ENCODE assay signal across 9 cellular contexts in genomic region chr9:136665704-136666363, GRCh38. TPM values are rescaled to one million over a fixed set of nuclear protein-coding genes. Genes with fewer than 3 reads are reported as not detected.
DNase-seq lines count a peak whose midpoint lies in the region; ATAC-seq and TF ChIP-seq lines count a peak whose summit lies in the region.
"Had no signal": no experiment of that assay in that cellular context is flagged by ENCODE, and none has a peak within 500 bp of the region (broad histone marks: within the 10 kb centered on the region; RNA-seq: fewer than 3 reads in every experiment).

No MANE protein-coding gene starts in this region.

- H3K27ac Mint-ChIP-seq in stimulated activated effector memory CD8-positive, alpha-beta T cell treated with anti-CD3 and anti-CD28 coated beads, Interleukin-12 subunit alpha, Interleukin-12 subunit beta, amount 100 ng/mL, for 72 hours = no peak overlapping the region
- no peak overlapping the region for H3K27ac Mint-ChIP-seq in activated CD4-positive, alpha-beta memory T cell treated with anti-CD3 and anti-CD28 coated beads, Interleukin-2, amount 10 ng/mL, durations not matched to agents 7 days and 5 days

- CTCF ChIA-PET in SK-N-SH (lab: Yijun Ruan, JAX) = interaction anchor here (0.9 to 3.6 kb wide), 13 partner anchors 9 to 181 kb away, joined by 3 to 19 read pairs (median 5); no protein-coding TSS in a partner anchor
- CTCF ChIA-PET in activated CD4-positive, alpha-beta memory T cell treated with anti-CD3 and anti-CD28 coated beads, Interleukin-2, amount 10 ng/mL, durations not matched to agents 7 days and 5 days (lab: Charles Lee) = no interaction called here

- peak; percentile 95 for DNase-seq in SK-N-SH
- peak; percentile 47 for DNase-seq in RKO (ENCODE audit: low spot score)
- DNase-seq in esophagus squamous epithelium (lab: John Stamatoyannopoulos, UW) = no peak
- no peak for DNase-seq in stimulated activated effector memory CD8-positive, alpha-beta T cell treated with anti-CD3 and anti-CD28 coated beads, Interleukin-12 subunit alpha, Interleukin-12 subunit beta, amount 100 ng/mL, for 72 hours (ENCODE audit: low spot score in 2 of 2)
- DNase-seq in activated CD4-positive, alpha-beta memory T cell treated with anti-CD3 and anti-CD28 coated beads, Interleukin-2, amount 10 ng/mL, durations not matched to agents 7 days and 5 days = no peak
- DNase-seq: DND-41 had no signal

- H3K36me3 ChIP-seq in SK-N-SH (replicated peaks in 1 of 2; ENCODE audit: control insufficient read depth in 1 of 2, insufficient read depth in 2 of 2, low read length in 1 of 2) = no peaks in the 10 kb centered on the region
- H3K36me3 ChIP-seq in esophagus squamous epithelium = peaks cover 0 to 7% (median 0%) of the 10 kb centered on the region in 3 donors

- peak overlapping the region; percentile 73 for H3K4me3 Mint-ChIP-seq in stimulated activated effector memory CD8-positive, alpha-beta T cell treated with anti-CD3 and anti-CD28 coated beads, Interleukin-12 subunit alpha, Interleukin-12 subunit beta, amount 100 ng/mL, for 72 hours
- H3K4me3 Mint-ChIP-seq in activated CD4-positive, alpha-beta memory T cell treated with anti-CD3 and anti-CD28 coated beads, Interleukin-2, amount 10 ng/mL, durations not matched to agents 7 days and 5 days = no peak overlapping the region

- H2AFZ ChIP-seq in SK-N-SH (ENCODE audit: low read depth) = no peak overlapping the region

- peaks cover 7% of the 10 kb centered on the region for H3K36me3 Mint-ChIP-seq in stimulated activated effector memory CD8-positive, alpha-beta T cell treated with anti-CD3 and anti-CD28 coated beads, Interleukin-12 subunit alpha, Interleukin-12 subunit beta, amount 100 ng/mL, for 72 hours
- no peaks in the 10 kb centered on the region for H3K36me3 Mint-ChIP-seq in activated CD4-positive, alpha-beta memory T cell treated with anti-CD3 and anti-CD28 coated beads, Interleukin-2, amount 10 ng/mL, durations not matched to agents 7 days and 5 days (ENCODE audit: low read depth)

- no peak for TF ChIP-seq EP300 in SK-N-SH (IDR thresholded peaks at IDR 0.05; ENCODE audit: borderline replicate concordance in 1 of 2, low read depth in 1 of 2, low read length in 1 of 2)

- H3K4me1 ChIP-seq in SK-N-SH (ENCODE audit: control insufficient read depth in 1 of 2, insufficient read depth in 2 of 2, low read depth in 1 of 2, low read length in 1 of 2) (peaks cover 0 to 21% of the 10 kb centered on the region in 2 experiments; a peak in 1 of 4 replicates), esophagus squamous epithelium (peaks cover 4 to 27% (median 7%) of the 10 kb centered on the region in 3 donors)

- no peak for ATAC-seq in SK-N-SH treated with all-trans-retinoic acid at 6 μM for 48 hours
- peak; percentile 26 for ATAC-seq in stimulated activated effector memory CD8-positive, alpha-beta T cell treated with anti-CD3 and anti-CD28 coated beads, Interleukin-12 subunit alpha, Interleukin-12 subunit beta, amount 100 ng/mL, for 72 hours
- ATAC-seq in GM21576 (IDR thresholded peaks at IDR 0.05; ENCODE audit: unreplicated experiment) = no peak
- no peak for ATAC-seq in HG03457 (IDR thresholded peaks at IDR 0.05; ENCODE audit: unreplicated experiment)

- TF ChIP-seq RAD21 in SK-N-SH (IDR thresholded peaks at IDR 0.05; ENCODE audit: low read length) = no peak

- H3K27me3 ChIP-seq in SK-N-SH (ENCODE audit: insufficient read depth) (no peaks in the 10 kb centered on the region), esophagus squamous epithelium (peaks cover 0 to 96% (median 5%) of the 10 kb centered on the region in 4 donors)

- no peaks in the 10 kb centered on the region for H3F3A ChIP-seq in SK-N-SH (replicated peaks; ENCODE audit: insufficient read depth)

- TF ChIP-seq CTCF in SK-N-SH (IDR thresholded peaks at IDR 0.05) = no peak
- peak in 1 of 6 experiments; percentile 28 for TF ChIP-seq CTCF in esophagus squamous epithelium (IDR thresholded peaks at IDR 0.05)

- WGBS in SK-N-SH (ENCODE audit: low lambda C conversion rate) = no CpG with 5 or more reads among the region's 108 CpGs
- WGBS in esophagus squamous epithelium, 2 donors = no CpG with 5 or more reads among the region's 108 CpGs

- no peak for TF ChIP-seq POLR2A in esophagus squamous epithelium (IDR thresholded peaks at IDR 0.05)

- H3K27ac ChIP-seq in SK-N-SH (ENCODE audit: low read depth in 2 of 2, low read length in 1 of 2) (peak overlapping the region in 1 of 2 experiments; percentile 48; a peak in 1 of 4 replicates), esophagus squamous epithelium (peak overlapping the region in 2 of 4 donors; percentile 58 to 62)

- peak overlapping the region; percentile 56 to 62 for H3K4me3 ChIP-seq in SK-N-SH (ENCODE audit: low read depth in 2 of 2, low read length in 1 of 2)
- H3K4me3 ChIP-seq in esophagus squamous epithelium = peak overlapping the region; percentile 31 to 65 (median 48)

- H3K4me1 Mint-ChIP-seq in stimulated activated effector memory CD8-positive, alpha-beta T cell treated with anti-CD3 and anti-CD28 coated beads, Interleukin-12 subunit alpha, Interleukin-12 subunit beta, amount 100 ng/mL, for 72 hours = peaks cover 12% of the 10 kb centered on the region
- peaks cover 2% of the 10 kb centered on the region for H3K4me1 Mint-ChIP-seq in activated CD4-positive, alpha-beta memory T cell treated with anti-CD3 and anti-CD28 coated beads, Interleukin-2, amount 10 ng/mL, durations not matched to agents 7 days and 5 days

- no peaks in the 10 kb centered on the region for H3K9me3 Mint-ChIP-seq in stimulated activated effector memory CD8-positive, alpha-beta T cell treated with anti-CD3 and anti-CD28 coated beads, Interleukin-12 subunit alpha, Interleukin-12 subunit beta, amount 100 ng/mL, for 72 hours
- H3K9me3 Mint-ChIP-seq in activated CD4-positive, alpha-beta memory T cell treated with anti-CD3 and anti-CD28 coated beads, Interleukin-2, amount 10 ng/mL, durations not matched to agents 7 days and 5 days = no peaks in the 10 kb centered on the region

- no peaks in the 10 kb centered on the region for H3K79me2 ChIP-seq in SK-N-SH (ENCODE audit: insufficient read depth)

- no peaks in the 10 kb centered on the region for H4K20me1 ChIP-seq in SK-N-SH (ENCODE audit: insufficient read depth)

- H3K9me3 ChIP-seq in SK-N-SH = no peaks in the 10 kb centered on the region
- no peaks in the 10 kb centered on the region for H3K9me3 ChIP-seq in esophagus squamous epithelium

- no peak overlapping the region for H3K9ac ChIP-seq in SK-N-SH

- H3K4me2 ChIP-seq in SK-N-SH = peak overlapping the region; percentile 85

- POLR2A ChIA-PET in SK-N-SH (lab: Yijun Ruan, JAX) = no interaction called here
- POLR2A ChIA-PET in activated CD4-positive, alpha-beta memory T cell treated with anti-CD3 and anti-CD28 coated beads, Interleukin-2, amount 10 ng/mL, durations not matched to agents 7 days and 5 days (lab: Charles Lee) = no interaction called here

- intact Hi-C loops in esophagus squamous epithelium (cut with DNase I) = no loop called here

- H3K27me3 Mint-ChIP-seq in activated CD4-positive, alpha-beta memory T cell treated with anti-CD3 and anti-CD28 coated beads, Interleukin-2, amount 10 ng/mL, durations not matched to agents 7 days and 5 days = peaks cover 11% of the 10 kb centered on the region

- H3K9me2 ChIP-seq in SK-N-SH = no peaks in the 10 kb centered on the region

TF ChIP-seq in SK-N-SH, 30 proteins besides CTCF, POLR2A, EP300 and RAD21 (continues in another document):
- TF ChIP-seq CHD2 (IDR thresholded peaks at IDR 0.05; ENCODE audit: low read length, partially characterized antibody) (no peak), FOXM1 (IDR thresholded peaks at IDR 0.05; ENCODE audit: low read depth) (no peak)
- TF ChIP-seq, protein P1, sequence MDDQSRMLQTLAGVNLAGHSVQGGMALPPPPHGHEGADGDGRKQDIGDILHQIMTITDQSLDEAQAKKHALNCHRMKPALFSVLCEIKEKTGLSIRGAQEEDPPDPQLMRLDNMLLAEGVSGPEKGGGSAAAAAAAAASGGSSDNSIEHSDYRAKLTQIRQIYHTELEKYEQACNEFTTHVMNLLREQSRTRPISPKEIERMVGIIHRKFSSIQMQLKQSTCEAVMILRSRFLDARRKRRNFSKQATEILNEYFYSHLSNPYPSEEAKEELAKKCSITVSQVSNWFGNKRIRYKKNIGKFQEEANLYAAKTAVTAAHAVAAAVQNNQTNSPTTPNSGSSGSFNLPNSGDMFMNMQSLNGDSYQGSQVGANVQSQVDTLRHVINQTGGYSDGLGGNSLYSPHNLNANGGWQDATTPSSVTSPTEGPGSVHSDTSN (IDR thresholded peaks at IDR 0.05) = no peak

TF ChIP-seq in SK-N-SH treated with all-trans-retinoic acid at 6 μM for 48 hours, 23 proteins besides CTCF, POLR2A, EP300 and RAD21 (continues in another document):
- TF ChIP-seq ZNF8 (CRISPR knock-in tag; IDR thresholded peaks at IDR 0.05) = no peak
- TF ChIP-seq ESRRG (CRISPR knock-in tag; IDR thresholded peaks at IDR 0.05) = no peak
- no peak for TF ChIP-seq CSDC2 (CRISPR knock-in tag; IDR thresholded peaks at IDR 0.05)

RNA-seq across cellular contexts. Expression of gene EGFL7, which starts 3.1 kb away (rescaled TPM):
- 39.8 and 43.0 TPM in 2 replicates for polyA plus RNA-seq in SK-N-SH (2012; rRNA removed)
- polyA plus RNA-seq in SK-N-SH (2012; cell fraction: cytosol; rRNA removed) = 16.4 and 32.5 TPM in 2 replicates
- polyA plus RNA-seq in SK-N-SH (2012; cell fraction: nucleus; rRNA removed) = 32.6 and 35.1 TPM in 2 replicates
- 10 to 100 TPM in 2 of 4 donors, 1 to 10 TPM in 2; 5.2 to 41.2 (median 21.2) TPM for total RNA-seq in esophagus squamous epithelium
- under 1 TPM; 0.28 to 0.30 TPM for total RNA-seq in activated CD4-positive, alpha-beta memory T cell treated with anti-CD3 and anti-CD28 coated beads, Interleukin-2, amount 10 ng/mL, durations not matched to agents 7 days and 5 days

RNA-seq across cellular contexts. Expression of gene AGPAT2, which starts 21.4 kb away (rescaled TPM):
- polyA plus RNA-seq in SK-N-SH (2012; rRNA removed) = 41.8 and 46.8 TPM in 2 replicates
- polyA plus RNA-seq in SK-N-SH (2012; cell fraction: cytosol; rRNA removed) = 16.8 and 33.3 TPM in 2 replicates
- polyA plus RNA-seq in SK-N-SH (2012; cell fraction: nucleus; rRNA removed) = 50.8 and 59.5 TPM in 2 replicates
- total RNA-seq in esophagus squamous epithelium = 10 to 100 TPM; 66.2 to 80.6 (median 75.8) TPM
- total RNA-seq in activated CD4-positive, alpha-beta memory T cell treated with anti-CD3 and anti-CD28 coated beads, Interleukin-2, amount 10 ng/mL, durations not matched to agents 7 days and 5 days = 10 to 100 TPM; 17.2 to 18.8 TPM

RNA-seq across cellular contexts. Expression of gene DIPK1B, which starts 46.5 kb away (rescaled TPM):
- polyA plus RNA-seq in SK-N-SH (2012; rRNA removed) = 24.5 and 27.1 TPM in 2 replicates
- polyA plus RNA-seq in SK-N-SH (2012; cell fraction: cytosol; rRNA removed) = 10.2 and 18.9 TPM in 2 replicates
- 29.2 and 33.2 TPM in 2 replicates for polyA plus RNA-seq in SK-N-SH (2012; cell fraction: nucleus; rRNA removed)
- 1 to 10 TPM in 3 of 4 donors, under 1 TPM in 1; 0.48 to 6.3 (median 1.1) TPM for total RNA-seq in esophagus squamous epithelium
- total RNA-seq in activated CD4-positive, alpha-beta memory T cell treated with anti-CD3 and anti-CD28 coated beads, Interleukin-2, amount 10 ng/mL, durations not matched to agents 7 days and 5 days = under 1 TPM; 0.15 to 0.18 TPM

Comparison
In these comparisons a context has a peak if more than half of its experiments do, and no peak if none do; other contexts are left out.
1. DNase-seq: peak in SK-N-SH (single experiment) and RKO (single experiment); none in esophagus squamous epithelium (single experiment), stimulated activated effector memory CD8-positive, alpha-beta T cell treated with anti-CD3 and anti-CD28 coated beads, Interleukin-12 subunit alpha, Interleukin-12 subunit beta, amount 100 ng/mL, for 72 hours (0 of 2) and activated CD4-positive, alpha-beta memory T cell treated with anti-CD3 and anti-CD28 coated beads, Interleukin-2, amount 10 ng/mL, durations not matched to agents 7 days and 5 days (single experiment).
2. RNA of gene EGFL7, which starts 3.1 kb away (total RNA-seq): 5.2 to 41.2 TPM in esophagus squamous epithelium; 0.28 to 0.30 TPM in activated CD4-positive, alpha-beta memory T cell treated with anti-CD3 and anti-CD28 coated beads, Interleukin-2, amount 10 ng/mL, durations not matched to agents 7 days and 5 days; every median in the first group is over 4 times any median in the second.